1 cellular context compared by ENCODE assay signal in the genomic region with DNA sequence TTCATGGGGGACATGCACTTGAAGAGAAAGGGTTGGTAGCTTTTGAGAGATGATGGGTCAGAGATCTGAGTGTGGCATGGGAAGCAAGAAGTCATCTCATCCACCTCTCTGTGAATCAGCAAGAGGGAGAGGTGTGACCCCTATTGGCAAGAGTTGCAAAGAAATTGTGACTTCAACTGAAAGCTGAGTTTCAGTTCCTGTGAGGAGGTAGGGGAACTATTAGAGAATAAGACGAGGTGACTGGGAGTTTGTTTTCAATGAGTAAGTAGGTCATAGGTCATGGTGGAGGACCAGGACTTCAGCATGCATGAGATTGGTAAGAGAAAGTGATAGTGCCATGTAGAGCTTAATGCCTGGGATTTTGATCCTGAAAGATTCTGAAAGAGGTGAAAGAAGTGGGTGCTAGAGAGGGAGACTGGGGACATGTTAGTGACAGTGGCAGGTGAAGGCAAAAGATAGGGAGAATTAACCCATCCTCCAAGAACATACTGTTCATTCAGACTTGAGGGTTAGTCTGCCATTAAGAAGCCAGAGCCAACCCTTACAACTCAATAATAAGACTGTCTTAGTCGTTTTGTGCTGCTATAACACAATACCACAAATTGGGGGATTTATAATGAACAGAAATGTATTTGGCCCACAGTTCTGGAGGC.
TF ChIP-seq lines count a peak whose summit lies in the region.

No MANE protein-coding gene starts in this region.

TF ChIP-seq in GM23338, 12 proteins besides CTCF, POLR2A, EP300 and RAD21 (continued from another document):
- TF ChIP-seq, protein P1, sequence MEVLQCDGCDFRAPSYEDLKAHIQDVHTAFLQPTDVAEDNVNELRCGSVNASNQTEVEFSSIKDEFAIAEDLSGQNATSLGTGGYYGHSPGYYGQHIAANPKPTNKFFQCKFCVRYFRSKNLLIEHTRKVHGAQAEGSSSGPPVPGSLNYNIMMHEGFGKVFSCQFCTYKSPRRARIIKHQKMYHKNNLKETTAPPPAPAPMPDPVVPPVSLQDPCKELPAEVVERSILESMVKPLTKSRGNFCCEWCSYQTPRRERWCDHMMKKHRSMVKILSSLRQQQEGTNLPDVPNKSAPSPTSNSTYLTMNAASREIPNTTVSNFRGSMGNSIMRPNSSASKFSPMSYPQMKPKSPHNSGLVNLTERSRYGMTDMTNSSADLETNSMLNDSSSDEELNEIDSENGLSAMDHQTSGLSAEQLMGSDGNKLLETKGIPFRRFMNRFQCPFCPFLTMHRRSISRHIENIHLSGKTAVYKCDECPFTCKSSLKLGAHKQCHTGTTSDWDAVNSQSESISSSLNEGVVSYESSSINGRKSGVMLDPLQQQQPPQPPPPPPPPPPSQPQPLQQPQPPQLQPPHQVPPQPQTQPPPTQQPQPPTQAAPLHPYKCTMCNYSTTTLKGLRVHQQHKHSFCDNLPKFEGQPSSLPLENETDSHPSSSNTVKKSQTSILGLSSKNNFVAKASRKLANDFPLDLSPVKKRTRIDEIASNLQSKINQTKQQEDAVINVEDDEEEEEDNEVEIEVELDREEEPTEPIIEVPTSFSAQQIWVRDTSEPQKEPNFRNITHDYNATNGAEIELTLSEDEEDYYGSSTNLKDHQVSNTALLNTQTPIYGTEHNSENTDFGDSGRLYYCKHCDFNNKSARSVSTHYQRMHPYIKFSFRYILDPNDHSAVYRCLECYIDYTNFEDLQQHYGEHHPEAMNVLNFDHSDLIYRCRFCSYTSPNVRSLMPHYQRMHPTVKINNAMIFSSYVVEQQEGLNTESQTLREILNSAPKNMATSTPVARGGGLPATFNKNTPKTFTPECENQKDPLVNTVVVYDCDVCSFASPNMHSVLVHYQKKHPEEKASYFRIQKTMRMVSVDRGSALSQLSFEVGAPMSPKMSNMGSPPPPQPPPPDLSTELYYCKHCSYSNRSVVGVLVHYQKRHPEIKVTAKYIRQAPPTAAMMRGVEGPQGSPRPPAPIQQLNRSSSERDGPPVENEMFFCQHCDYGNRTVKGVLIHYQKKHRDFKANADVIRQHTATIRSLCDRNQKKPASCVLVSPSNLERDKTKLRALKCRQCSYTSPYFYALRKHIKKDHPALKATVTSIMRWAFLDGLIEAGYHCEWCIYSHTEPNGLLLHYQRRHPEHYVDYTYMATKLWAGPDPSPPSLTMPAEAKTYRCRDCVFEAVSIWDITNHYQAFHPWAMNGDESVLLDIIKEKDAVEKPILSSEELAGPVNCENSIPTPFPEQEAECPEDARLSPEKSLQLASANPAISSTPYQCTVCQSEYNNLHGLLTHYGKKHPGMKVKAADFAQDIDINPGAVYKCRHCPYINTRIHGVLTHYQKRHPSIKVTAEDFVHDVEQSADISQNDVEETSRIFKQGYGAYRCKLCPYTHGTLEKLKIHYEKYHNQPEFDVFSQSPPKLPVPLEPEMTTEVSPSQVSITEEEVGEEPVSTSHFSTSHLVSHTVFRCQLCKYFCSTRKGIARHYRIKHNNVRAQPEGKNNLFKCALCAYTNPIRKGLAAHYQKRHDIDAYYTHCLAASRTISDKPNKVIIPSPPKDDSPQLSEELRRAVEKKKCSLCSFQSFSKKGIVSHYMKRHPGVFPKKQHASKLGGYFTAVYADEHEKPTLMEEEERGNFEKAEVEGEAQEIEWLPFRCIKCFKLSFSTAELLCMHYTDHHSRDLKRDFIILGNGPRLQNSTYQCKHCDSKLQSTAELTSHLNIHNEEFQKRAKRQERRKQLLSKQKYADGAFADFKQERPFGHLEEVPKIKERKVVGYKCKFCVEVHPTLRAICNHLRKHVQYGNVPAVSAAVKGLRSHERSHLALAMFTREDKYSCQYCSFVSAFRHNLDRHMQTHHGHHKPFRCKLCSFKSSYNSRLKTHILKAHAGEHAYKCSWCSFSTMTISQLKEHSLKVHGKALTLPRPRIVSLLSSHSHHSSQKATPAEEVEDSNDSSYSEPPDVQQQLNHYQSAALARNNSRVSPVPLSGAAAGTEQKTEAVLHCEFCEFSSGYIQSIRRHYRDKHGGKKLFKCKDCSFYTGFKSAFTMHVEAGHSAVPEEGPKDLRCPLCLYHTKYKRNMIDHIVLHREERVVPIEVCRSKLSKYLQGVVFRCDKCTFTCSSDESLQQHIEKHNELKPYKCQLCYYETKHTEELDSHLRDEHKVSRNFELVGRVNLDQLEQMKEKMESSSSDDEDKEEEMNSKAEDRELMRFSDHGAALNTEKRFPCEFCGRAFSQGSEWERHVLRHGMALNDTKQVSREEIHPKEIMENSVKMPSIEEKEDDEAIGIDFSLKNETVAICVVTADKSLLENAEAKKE (CRISPR knock-in tag; IDR thresholded peaks at IDR 0.05) = no peak
- TF ChIP-seq EZH2phosphoT487 (IDR thresholded peaks at IDR 0.05; ENCODE audit: unreplicated experiment) (no peak), POLR2AphosphoS5 (IDR thresholded peaks at IDR 0.05; ENCODE audit: low read depth) (no peak), NANOG (IDR thresholded peaks at IDR 0.05; ENCODE audit: borderline replicate concordance) (no peak), CREB1 (CRISPR knock-in tag; IDR thresholded peaks at IDR 0.05; ENCODE audit: low read depth) (no peak)
- TF ChIP-seq, protein P2, sequence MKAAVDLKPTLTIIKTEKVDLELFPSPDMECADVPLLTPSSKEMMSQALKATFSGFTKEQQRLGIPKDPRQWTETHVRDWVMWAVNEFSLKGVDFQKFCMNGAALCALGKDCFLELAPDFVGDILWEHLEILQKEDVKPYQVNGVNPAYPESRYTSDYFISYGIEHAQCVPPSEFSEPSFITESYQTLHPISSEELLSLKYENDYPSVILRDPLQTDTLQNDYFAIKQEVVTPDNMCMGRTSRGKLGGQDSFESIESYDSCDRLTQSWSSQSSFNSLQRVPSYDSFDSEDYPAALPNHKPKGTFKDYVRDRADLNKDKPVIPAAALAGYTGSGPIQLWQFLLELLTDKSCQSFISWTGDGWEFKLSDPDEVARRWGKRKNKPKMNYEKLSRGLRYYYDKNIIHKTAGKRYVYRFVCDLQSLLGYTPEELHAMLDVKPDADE (IDR thresholded peaks at IDR 0.05) = no peak
TF ChIP-seq in GM23338: peak in this region for 0.
